Comparison of ENCODE assay signal across 36 cellular contexts in genomic region chr10:91013985-91014384, GRCh38.
"Had no signal": no experiment of that assay in that cellular context is flagged by ENCODE, and none has a peak within 500 bp of the region (broad histone marks: within the 10 kb centered on the region; RNA-seq: fewer than 3 reads in every experiment).

No MANE protein-coding gene starts in this region.

- H3K9me3 ChIP-seq: adrenal gland, body of pancreas, breast epithelium had no signal

- H3K27ac ChIP-seq: adrenal gland, body of pancreas, brain microvascular endothelial cell, breast epithelium, VCaP had no signal

- H3K27ac Mint-ChIP-seq: activated B cell treated with CpG ODN at 0.5 μM for 24 hours; activated CD4-positive, alpha-beta memory T cell treated with anti-CD3 and anti-CD28 coated beads for 36 hours; activated CD4-positive, alpha-beta T cell treated with anti-CD3 and anti-CD28 coated beads, Interleukin-2, amount 10 ng/mL, durations not matched to agents 24 days and 14 days; activated CD8-positive, alpha-beta T cell treated with anti-CD3 and anti-CD28 coated beads for 36 hours; activated naive CD4-positive, alpha-beta T cell treated with anti-CD3 and anti-CD28 coated beads for 36 hours; activated naive CD4-positive, alpha-beta T cell treated with anti-CD3 and anti-CD28 coated beads, Interleukin-2, amount 50 U/mL, for 72 hours; activated naive CD8-positive, alpha-beta T cell treated with anti-CD3 and anti-CD28 coated beads for 36 hours; activated T-cell treated with anti-CD3 and anti-CD28 coated beads, Interleukin-2, amount 50 U/mL, for 72 hours; activated T-helper 1 cell treated with anti-CD3 and anti-CD28 coated beads, Interleukin-12 subunit alpha, Interleukin-12 subunit beta, Interleukin-2, Interleukin-4 antibody, amounts not matched to agents 30 ng/mL and 10 ng/mL and 1 ng/mL, durations not matched to agents 14 hours and 24 hours and 36 hours; activated T-helper 17 cell treated with anti-CD3 and anti-CD28 coated beads, Interleukin-2, amount 50 U/mL, for 72 hours; T-helper 1 cell treated with Interleukin-12 subunit alpha and Interleukin-12 subunit beta and Interleukin-4 antibody, amounts not matched to agents 30 μg/mL and 1 μg/mL, for 36 hours; T-helper 2 cell treated with Interferon-gamma antibody and Interleukin-4, amounts not matched to agents 5 μg/mL and 100 μg/mL, for 36 hours had no signal

- DNase-seq: activated B cell treated with CpG ODN at 0.5 μM for 24 hours; activated CD4-positive, alpha-beta memory T cell treated with anti-CD3 and anti-CD28 coated beads for 36 hours; activated CD4-positive, alpha-beta T cell treated with anti-CD3 and anti-CD28 coated beads for 4 hours; activated CD4-positive, alpha-beta T cell treated with anti-CD3 and anti-CD28 coated beads, Interleukin-2, amount 10 ng/mL, durations not matched to agents 24 days and 14 days; activated CD4-positive, alpha-beta T cell treated with anti-CD3 and anti-CD28 coated beads, Interleukin-2, amount 50 U/mL, for 1 hour; activated CD4-positive, alpha-beta T cell treated with anti-CD3 and anti-CD28 coated beads, Interleukin-2, amount 50 U/mL, for 4 hours; activated CD4-positive, CD25-positive, alpha-beta regulatory T cell treated with anti-CD3 and anti-CD28 coated beads, Interleukin-2, amount 50 U/mL, for 72 hours; activated CD8-positive, alpha-beta memory T cell treated with anti-CD3 and anti-CD28 coated beads, Interleukin-2, amount 50 U/mL, for 4 hours; activated CD8-positive, alpha-beta T cell treated with anti-CD3 and anti-CD28 coated beads for 36 hours; activated effector memory CD4-positive, alpha-beta T cell treated with anti-CD3 and anti-CD28 coated beads, Interleukin-2, amount 50 U/mL, for 16 hours; activated gamma-delta T cell treated with Interleukin-2 at 50 U/mL for 16 hours; activated naive CD4-positive, alpha-beta T cell; activated naive CD4-positive, alpha-beta T cell treated with anti-CD3 and anti-CD28 coated beads for 36 hours; activated naive CD4-positive, alpha-beta T cell treated with anti-CD3 and anti-CD28 coated beads, Interleukin-2, amount 50 U/mL, for 16 hours; activated naive CD8-positive, alpha-beta T cell treated with anti-CD3 and anti-CD28 coated beads for 36 hours; activated T-cell treated with anti-CD3 and anti-CD28 coated beads for 4 hours; activated T-cell treated with anti-CD3 and anti-CD28 coated beads, Interleukin-2, amount 50 U/mL, for 1 hour; activated T-cell treated with anti-CD3 and anti-CD28 coated beads, Interleukin-2, amount 50 U/mL, for 4 hours; activated T-cell treated with anti-CD3 and anti-CD28 coated beads, Interleukin-2, amount 50 U/mL, for 72 hours; adrenal gland; amniotic stem cell; aorta; body of pancreas; brain microvascular endothelial cell; cerebellar nuclear complex; T-helper 1 cell; T-helper 2 cell; T-helper 9 cell had no signal

- ATAC-seq: activated CD8-positive, alpha-beta T cell treated with anti-CD3 and anti-CD28 coated beads for 36 hours; activated naive CD4-positive, alpha-beta T cell treated with anti-CD3 and anti-CD28 coated beads, Interleukin-2, amount 50 U/mL, for 72 hours; activated T-cell treated with anti-CD3 and anti-CD28 coated beads, Interleukin-2, amount 50 U/mL, for 4 hours; activated T-cell treated with anti-CD3 and anti-CD28 coated beads, Interleukin-2, amount 50 U/mL, for 72 hours; activated T-helper 17 cell treated with anti-CD3 and anti-CD28 coated beads, Interleukin-2, amount 50 U/mL, for 72 hours; body of pancreas had no signal

- H3K4me3 ChIP-seq: adrenal gland, body of pancreas, breast epithelium had no signal

- H3K27me3 Mint-ChIP-seq: activated B cell treated with CpG ODN at 0.5 μM for 24 hours had no signal

- H3K36me3 Mint-ChIP-seq: activated CD4-positive, alpha-beta memory T cell treated with anti-CD3 and anti-CD28 coated beads for 36 hours; activated naive CD4-positive, alpha-beta T cell treated with anti-CD3 and anti-CD28 coated beads, Interleukin-2, amount 50 U/mL, for 72 hours; activated naive CD8-positive, alpha-beta T cell treated with anti-CD3 and anti-CD28 coated beads for 36 hours had no signal

- H3K27me3 ChIP-seq: adrenal gland, body of pancreas, brain microvascular endothelial cell, breast epithelium had no signal

- H3K9me3 Mint-ChIP-seq: activated B cell treated with CpG ODN at 0.5 μM for 24 hours; activated CD4-positive, alpha-beta memory T cell treated with anti-CD3 and anti-CD28 coated beads for 36 hours; activated CD4-positive, alpha-beta T cell treated with anti-CD3 and anti-CD28 coated beads, Interleukin-2, amount 10 ng/mL, durations not matched to agents 24 days and 14 days; activated CD8-positive, alpha-beta T cell treated with anti-CD3 and anti-CD28 coated beads for 36 hours; activated naive CD4-positive, alpha-beta T cell treated with anti-CD3 and anti-CD28 coated beads for 36 hours; activated naive CD4-positive, alpha-beta T cell treated with anti-CD3 and anti-CD28 coated beads, Interleukin-2, amount 50 U/mL, for 72 hours; activated naive CD8-positive, alpha-beta T cell treated with anti-CD3 and anti-CD28 coated beads for 36 hours; activated T-cell treated with anti-CD3 and anti-CD28 coated beads, Interleukin-2, amount 50 U/mL, for 4 hours; activated T-cell treated with anti-CD3 and anti-CD28 coated beads, Interleukin-2, amount 50 U/mL, for 72 hours; activated T-helper 1 cell treated with anti-CD3 and anti-CD28 coated beads, Interleukin-12 subunit alpha, Interleukin-12 subunit beta, Interleukin-2, Interleukin-4 antibody, amounts not matched to agents 30 ng/mL and 10 ng/mL and 1 ng/mL, durations not matched to agents 14 hours and 24 hours and 36 hours; activated T-helper 17 cell treated with anti-CD3 and anti-CD28 coated beads, Interleukin-2, amount 50 U/mL, for 72 hours; central memory CD8-positive, alpha-beta T cell; T-helper 1 cell treated with Interleukin-12 subunit alpha and Interleukin-12 subunit beta and Interleukin-4 antibody, amounts not matched to agents 30 μg/mL and 1 μg/mL, for 36 hours; T-helper 2 cell treated with Interferon-gamma antibody and Interleukin-4, amounts not matched to agents 5 μg/mL and 100 μg/mL, for 36 hours had no signal

- H3K4me1 Mint-ChIP-seq: activated CD4-positive, alpha-beta T cell treated with anti-CD3 and anti-CD28 coated beads, Interleukin-2, amount 10 ng/mL, durations not matched to agents 24 days and 14 days; activated T-helper 17 cell treated with anti-CD3 and anti-CD28 coated beads, Interleukin-2, amount 50 U/mL, for 72 hours; central memory CD8-positive, alpha-beta T cell had no signal

- H3K4me1 ChIP-seq: adrenal gland, body of pancreas, breast epithelium had no signal

- H3K36me3 ChIP-seq: adrenal gland, brain microvascular endothelial cell, breast epithelium had no signal

- H3K4me3 Mint-ChIP-seq: activated B cell treated with CpG ODN at 0.5 μM for 24 hours; activated CD4-positive, alpha-beta memory T cell treated with anti-CD3 and anti-CD28 coated beads for 36 hours; activated CD4-positive, alpha-beta T cell treated with anti-CD3 and anti-CD28 coated beads, Interleukin-2, amount 10 ng/mL, durations not matched to agents 24 days and 14 days; activated CD8-positive, alpha-beta T cell treated with anti-CD3 and anti-CD28 coated beads for 36 hours; activated naive CD4-positive, alpha-beta T cell treated with anti-CD3 and anti-CD28 coated beads for 36 hours; activated naive CD8-positive, alpha-beta T cell treated with anti-CD3 and anti-CD28 coated beads for 36 hours; activated T-cell treated with anti-CD3 and anti-CD28 coated beads, Interleukin-2, amount 50 U/mL, for 4 hours; activated T-cell treated with anti-CD3 and anti-CD28 coated beads, Interleukin-2, amount 50 U/mL, for 72 hours; activated T-helper 1 cell treated with anti-CD3 and anti-CD28 coated beads, Interleukin-12 subunit alpha, Interleukin-12 subunit beta, Interleukin-2, Interleukin-4 antibody, amounts not matched to agents 30 ng/mL and 10 ng/mL and 1 ng/mL, durations not matched to agents 14 hours and 24 hours and 36 hours; activated T-helper 17 cell treated with anti-CD3 and anti-CD28 coated beads, Interleukin-2, amount 50 U/mL, for 72 hours; central memory CD8-positive, alpha-beta T cell; T-helper 1 cell treated with Interleukin-12 subunit alpha and Interleukin-12 subunit beta and Interleukin-4 antibody, amounts not matched to agents 30 μg/mL and 1 μg/mL, for 36 hours; T-helper 2 cell treated with Interferon-gamma antibody and Interleukin-4, amounts not matched to agents 5 μg/mL and 100 μg/mL, for 36 hours had no signal
